8 cellular contexts compared by ENCODE assay signal in genomic region chr12:110039085-110039807, GRCh38. TPM values are rescaled to one million over a fixed set of nuclear protein-coding genes. Genes with fewer than 3 reads are reported as not detected.
DNase-seq lines count a peak whose midpoint lies in the region; ATAC-seq and TF ChIP-seq lines count a peak whose summit lies in the region.

No MANE protein-coding gene starts in this region.

- peak overlapping the region in 2 of 10 donors; percentile 9 to 72 for H3K27ac ChIP-seq in heart right ventricle

- peaks cover 4 to 46% (median 30%) of the 10 kb centered on the region in 9 donors for H3K4me1 ChIP-seq in heart right ventricle

- H3K36me3 ChIP-seq in heart right ventricle, result peaks cover 0 to 76% (median 31%) of the 10 kb centered on the region in 9 donors

- H3K9me3 ChIP-seq in heart right ventricle, result no peaks in the 10 kb centered on the region

- intact Hi-C loops in heart right ventricle (cut with DNase I), result no loop called here

- ATAC-seq in activated CD4-positive, CD25-positive, alpha-beta regulatory T cell treated with anti-CD3 and anti-CD28 coated beads, Interleukin-2, amount 50 U/mL, for 24 hours, result peak; percentile 51 to 54
- peak; percentile 74 to 91 for ATAC-seq in naive thymus-derived CD8-positive, alpha-beta T cell
- no peak for ATAC-seq in GM18873 (IDR thresholded peaks at IDR 0.05; ENCODE audit: low FRiP score, unreplicated experiment)
- ATAC-seq in heart right ventricle, result no peak

- no peak for TF ChIP-seq CTCF in heart right ventricle (IDR thresholded peaks at IDR 0.05)

- peaks cover 46% of the 10 kb centered on the region for H3K4me1 Mint-ChIP-seq in T-helper 1 cell treated with Interleukin-12 subunit alpha and Interleukin-12 subunit beta and Interleukin-4 antibody, amounts not matched to agents 30 μg/mL and 1 μg/mL, for 36 hours (ENCODE audit: low read depth)
- H3K4me1 Mint-ChIP-seq in naive thymus-derived CD8-positive, alpha-beta T cell, result peaks cover 28 to 40% (median 34%) of the 10 kb centered on the region in 4 donors

- peaks cover 49% of the 10 kb centered on the region for H3K36me3 Mint-ChIP-seq in T-helper 1 cell treated with Interleukin-12 subunit alpha and Interleukin-12 subunit beta and Interleukin-4 antibody, amounts not matched to agents 30 μg/mL and 1 μg/mL, for 36 hours (ENCODE audit: low read depth)
- H3K36me3 Mint-ChIP-seq in naive thymus-derived CD8-positive, alpha-beta T cell, result peaks cover 0 to 55% (median 12%) of the 10 kb centered on the region in 3 donors

- no peak overlapping the region for H3K4me3 ChIP-seq in heart right ventricle

- H3K27me3 ChIP-seq in heart right ventricle, result no peaks in the 10 kb centered on the region

- H3K9me3 Mint-ChIP-seq in T-helper 1 cell treated with Interleukin-12 subunit alpha and Interleukin-12 subunit beta and Interleukin-4 antibody, amounts not matched to agents 30 μg/mL and 1 μg/mL, for 36 hours, result no peaks in the 10 kb centered on the region
- H3K9me3 Mint-ChIP-seq in naive thymus-derived CD8-positive, alpha-beta T cell, result no peaks in the 10 kb centered on the region

- peak overlapping the region; percentile 46 for H3K4me3 Mint-ChIP-seq in T-helper 1 cell treated with Interleukin-12 subunit alpha and Interleukin-12 subunit beta and Interleukin-4 antibody, amounts not matched to agents 30 μg/mL and 1 μg/mL, for 36 hours
- H3K4me3 Mint-ChIP-seq in naive thymus-derived CD8-positive, alpha-beta T cell, result peak overlapping the region in 7 of 10 donors; percentile 22 to 41 (median 33)

- POLR2A ChIA-PET in naive thymus-derived CD8-positive, alpha-beta T cell (lab: Charles Lee), result interaction anchor here (1.1 kb wide), 1 partner anchor 40 kb away, joined by 4 read pairs; the partner anchor contains the start of gene ANKRD13A

- peak overlapping the region; percentile 86 for H3K27ac Mint-ChIP-seq in T-helper 1 cell treated with Interleukin-12 subunit alpha and Interleukin-12 subunit beta and Interleukin-4 antibody, amounts not matched to agents 30 μg/mL and 1 μg/mL, for 36 hours
- peak overlapping the region; percentile 76 to 94 (median 90) for H3K27ac Mint-ChIP-seq in naive thymus-derived CD8-positive, alpha-beta T cell

- WGBS in heart right ventricle, 2 donors, result 73 to 78% methylated on average over 5 of the region's 5 CpGs

- no peak for DNase-seq in activated CD4-positive, CD25-positive, alpha-beta regulatory T cell treated with anti-CD3 and anti-CD28 coated beads, Interleukin-2, amount 50 U/mL, for 72 hours
- DNase-seq in dedifferentiated amniotic fluid mesenchymal stem cell (ENCODE audit: extremely low spot score), result peak; percentile 85
- DNase-seq in naive thymus-derived CD8-positive, alpha-beta T cell, result peak in 6 of 10 donors; percentile 12 to 66 (median 28)
- DNase-seq in GF-D8 (lab: John Stamatoyannopoulos, UW), result no peak
- no peak for DNase-seq in heart right ventricle

- H3K27me3 Mint-ChIP-seq in T-helper 1 cell treated with Interleukin-12 subunit alpha and Interleukin-12 subunit beta and Interleukin-4 antibody, amounts not matched to agents 30 μg/mL and 1 μg/mL, for 36 hours (ENCODE audit: low read depth), result no peaks in the 10 kb centered on the region
- no peaks in the 10 kb centered on the region for H3K27me3 Mint-ChIP-seq in naive thymus-derived CD8-positive, alpha-beta T cell

RNA-seq across cellular contexts. Expression of gene C12orf76, which starts 9.1 kb away (rescaled TPM):
- total RNA-seq in naive thymus-derived CD8-positive, alpha-beta T cell, result 10 to 100 TPM; 20.2 to 22.3 TPM
- polyA plus RNA-seq in naive thymus-derived CD8-positive, alpha-beta T cell, result 10 to 100 TPM; 15.6 to 19.2 (median 18.8) TPM
- total RNA-seq in heart right ventricle, result 1 to 10 TPM; 3.7 to 8.3 (median 5.3) TPM
- 1 to 10 TPM; 5.9 to 7.8 TPM for polyA plus RNA-seq in heart right ventricle

RNA-seq across cellular contexts. Expression of gene ANKRD13A, which starts 40.0 kb away (rescaled TPM):
- total RNA-seq in naive thymus-derived CD8-positive, alpha-beta T cell, result 10 to 100 TPM; 56.8 to 61.7 TPM
- polyA plus RNA-seq in naive thymus-derived CD8-positive, alpha-beta T cell, result 10 to 100 TPM; 37.0 to 45.9 (median 40.1) TPM
- 10 to 100 TPM; 15.3 to 29.0 (median 18.6) TPM for total RNA-seq in heart right ventricle
- polyA plus RNA-seq in heart right ventricle, result 10 to 100 TPM; 14.0 to 25.7 TPM

RNA-seq across cellular contexts. Expression of gene GIT2, which starts 43.1 kb away (rescaled TPM):
- total RNA-seq in naive thymus-derived CD8-positive, alpha-beta T cell, result 100 to 1,000 TPM in 1 of 2 experiments, 10 to 100 TPM in 1; 99.0 to 102 TPM
- polyA plus RNA-seq in naive thymus-derived CD8-positive, alpha-beta T cell, result 10 to 100 TPM; 54.9 to 67.4 (median 57.6) TPM
- total RNA-seq in heart right ventricle, result 10 to 100 TPM; 31.7 to 44.9 (median 40.1) TPM
- polyA plus RNA-seq in heart right ventricle, result 10 to 100 TPM; 17.8 to 21.5 TPM

Comparison
In these comparisons a context has a peak if more than half of its experiments do, and no peak if none do; other contexts are left out.
1. ATAC-seq: peak in activated CD4-positive, CD25-positive, alpha-beta regulatory T cell treated with anti-CD3 and anti-CD28 coated beads, Interleukin-2, amount 50 U/mL, for 24 hours (2 of 2) and naive thymus-derived CD8-positive, alpha-beta T cell (2 of 2); none in GM18873 (single experiment) and heart right ventricle (0 of 8).
2. DNase-seq: peak in dedifferentiated amniotic fluid mesenchymal stem cell (single experiment) and naive thymus-derived CD8-positive, alpha-beta T cell (6 of 10); none in activated CD4-positive, CD25-positive, alpha-beta regulatory T cell treated with anti-CD3 and anti-CD28 coated beads, Interleukin-2, amount 50 U/mL, for 72 hours (single experiment), GF-D8 (single experiment) and heart right ventricle (0 of 2).